ENCODE assay signal across 8 cellular contexts in the genomic region with DNA sequence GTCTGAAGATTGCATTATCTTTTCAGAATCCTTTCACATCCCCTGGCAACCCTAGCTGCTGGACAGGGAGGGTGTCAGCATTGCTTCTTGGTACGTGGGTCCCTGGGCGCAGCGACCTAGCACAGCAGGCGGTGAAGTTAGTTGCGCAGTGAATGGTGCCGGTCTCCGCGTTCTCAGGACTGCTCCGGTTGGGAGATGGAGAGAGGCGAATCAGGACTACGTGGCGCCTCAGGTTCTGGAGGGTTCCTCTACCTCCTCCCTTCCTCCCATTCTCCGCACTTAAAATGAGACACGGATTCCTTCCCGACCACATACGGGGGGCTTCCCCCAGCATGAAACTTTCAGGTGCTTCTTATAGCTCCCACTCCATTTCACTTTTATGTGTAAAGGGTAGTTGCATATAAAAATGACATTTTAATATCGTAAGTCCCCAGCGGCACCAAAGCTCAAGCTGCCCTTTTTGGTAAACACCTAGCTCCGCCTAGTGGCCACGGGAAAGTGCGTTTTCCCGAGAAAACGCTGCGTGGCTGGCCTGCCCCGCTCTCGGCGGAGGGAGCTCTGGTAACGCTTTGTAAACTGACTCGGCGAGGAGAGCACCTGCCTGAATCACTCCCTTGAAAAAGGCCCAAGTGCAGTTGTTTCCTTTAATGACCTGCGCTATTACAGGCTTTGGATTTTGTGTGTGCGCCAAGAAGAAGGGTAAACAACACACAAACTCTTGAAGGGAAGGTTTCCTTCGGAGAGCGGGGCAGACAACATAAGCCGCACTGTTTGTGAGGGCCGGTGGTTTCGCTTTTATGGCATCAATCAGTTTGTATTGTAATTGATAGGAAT. TPM values are rescaled to one million over a fixed set of nuclear protein-coding genes. Genes with fewer than 3 reads are reported as not detected.
DNase-seq lines count a peak whose midpoint lies in the region; ATAC-seq and TF ChIP-seq lines count a peak whose summit lies in the region.

No MANE protein-coding gene starts in this region.

- intact Hi-C loops in left colon (cut with DNase I, micrococcal nuclease), result no loop called here

- peak; percentile 64 for DNase-seq in GM06990 (ENCODE audit: extremely low read depth, insufficient read length)
- peak; percentile 84 for DNase-seq in NCI-H345 (lab: John Stamatoyannopoulos, UW)
- DNase-seq in activated CD4-positive, alpha-beta T cell treated with anti-CD3 and anti-CD28 coated beads for 4 hours, result peak; percentile 71 to 81
- DNase-seq in choroid plexus epithelial cell (ENCODE audit: low read depth), result peak; percentile 88
- DNase-seq in left colon, result peak; percentile 76 to 88
- DNase-seq in stimulated activated CD4-positive, alpha-beta T cell treated with anti-CD3 and anti-CD28 coated beads, Interleukin-15, amount 100 ng/mL, for 48 hours (ENCODE audit: low read depth in 2 of 2), result peak; percentile 65 to 77

- no peaks in the 10 kb centered on the region for H3K36me3 ChIP-seq in GM06990 (ENCODE audit: control insufficient read depth, insufficient read depth, low read length)

- ATAC-seq in HG02885 (IDR thresholded peaks at IDR 0.05; ENCODE audit: poor library complexity, unreplicated experiment) (peak; percentile 41), left colon (peak; percentile 85), HG02642 (IDR thresholded peaks at IDR 0.05; ENCODE audit: poor library complexity, unreplicated experiment) (no peak)

- no peaks in the 10 kb centered on the region; the same call in 1 of the 2 replicates for H3K27me3 ChIP-seq in GM06990 (replicated peaks; ENCODE audit: control insufficient read depth, insufficient read depth, low read length)

- TF ChIP-seq CTCF in GM06990 (IDR thresholded peaks at IDR 0.05; ENCODE audit: insufficient read depth, low read length, poor library complexity, severe bottlenecking) (peak; percentile 95), choroid plexus epithelial cell (conservative IDR thresholded peaks at IDR 0.05; ENCODE audit: low read depth, low read length) (peak; percentile 97)

- H3K4me3 ChIP-seq in GM06990 (replicated peaks; ENCODE audit: low read depth, low read length) (peak overlapping the region; percentile 16), choroid plexus epithelial cell (ENCODE audit: low read depth, low read length) (peak overlapping the region; percentile 62)

RNA-seq across cellular contexts. Expression of a gene that starts 32.9 kb away (rescaled TPM):
- under 1 TPM; 0.47 to 0.98 TPM for total RNA-seq in left colon
